ENCODE assay signal across 16 cellular contexts in the genomic region with DNA sequence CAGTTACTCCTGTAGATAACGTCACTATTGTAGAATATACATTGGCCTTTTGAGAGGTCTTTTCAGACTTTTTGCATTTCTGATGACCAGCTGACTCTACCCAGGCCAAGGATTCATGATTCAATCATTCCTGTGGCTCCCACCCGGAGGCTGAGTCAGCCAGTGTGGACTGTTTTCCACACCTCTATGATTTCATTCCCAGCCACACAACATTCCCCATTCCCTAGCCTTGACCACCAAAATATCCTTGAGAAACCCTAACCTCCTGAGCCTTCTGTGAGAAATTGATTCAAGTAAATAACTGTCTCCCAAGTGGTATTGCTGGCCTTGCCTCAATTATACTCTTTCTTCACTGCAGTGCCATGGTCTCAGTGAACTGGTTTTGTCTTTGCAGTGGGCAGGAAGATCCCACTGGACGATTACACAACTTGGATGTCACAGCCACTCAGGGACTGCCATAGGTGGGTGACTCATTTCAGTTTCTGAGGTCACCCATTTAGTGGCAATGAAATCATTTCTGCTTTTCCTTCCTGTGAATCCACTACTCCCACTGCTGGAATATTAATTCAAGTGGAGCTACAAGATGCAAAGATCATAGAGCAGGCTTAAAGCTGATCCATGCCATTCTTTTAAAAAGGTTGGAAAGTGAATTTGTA.
DNase-seq lines count a peak whose midpoint lies in the region; ATAC-seq and TF ChIP-seq lines count a peak whose summit lies in the region.
"Had no signal": no experiment of that assay in that cellular context is flagged by ENCODE, and none has a peak within 500 bp of the region (broad histone marks: within the 10 kb centered on the region; RNA-seq: fewer than 3 reads in every experiment).

No MANE protein-coding gene starts in this region.

- H3K27me3 ChIP-seq in RWPE2 (ENCODE audit: insufficient read depth, poor library complexity, severe bottlenecking) (no peaks in the 10 kb centered on the region), H9 (ENCODE audit: insufficient read depth, low read length) (no peaks in the 10 kb centered on the region)
- H3K27me3 ChIP-seq: transverse colon had no signal

- peaks cover 6% of the 10 kb centered on the region in 2 experiments for H3K4me1 Mint-ChIP-seq in H9
- no peaks in the 10 kb centered on the region for H3K4me1 Mint-ChIP-seq in activated T-cell treated with anti-CD3 and anti-CD28 coated beads, Interleukin-2, amount 50 U/mL, for 24 hours (ENCODE audit: low read depth)

- no peak overlapping the region for H3K4me3 Mint-ChIP-seq in H9
- no peak overlapping the region for H3K4me3 Mint-ChIP-seq in activated T-cell treated with anti-CD3 and anti-CD28 coated beads, Interleukin-2, amount 50 U/mL, for 24 hours

- no peak for TF ChIP-seq CTCF in RWPE2 (IDR thresholded peaks at IDR 0.05; ENCODE audit: poor library complexity, severe bottlenecking)
- no peak for TF ChIP-seq CTCF in H9 (conservative IDR thresholded peaks at IDR 0.05)

- no peak overlapping the region for H3K4me2 ChIP-seq in H9 (ENCODE audit: insufficient read depth, insufficient read length, low read length)

- no peaks in the 10 kb centered on the region for H3K9me3 ChIP-seq in RWPE2 (ENCODE audit: severe bottlenecking)
- no peaks in the 10 kb centered on the region for H3K9me3 ChIP-seq in H9 (ENCODE audit: control insufficient read depth, low read depth, low read length)
- H3K9me3 ChIP-seq: psoas muscle, transverse colon had no signal

- H3K4ac ChIP-seq in H9 (ENCODE audit: low read depth, low read length) = no peak overlapping the region

- H3K4me3 ChIP-seq in RWPE2 (ENCODE audit: severe bottlenecking) (no peak overlapping the region), skeletal muscle cell (ENCODE audit: low read depth, low read length) (no peak overlapping the region)
- H3K4me3 ChIP-seq: lung, psoas muscle, transverse colon had no signal

- no peak overlapping the region for H3K18ac ChIP-seq in H9 (ENCODE audit: insufficient read length, low read depth, low read length)

- H3K4me1 ChIP-seq in RWPE2 (ENCODE audit: insufficient read depth, poor library complexity, severe bottlenecking) (no peaks in the 10 kb centered on the region), H9 (ENCODE audit: insufficient read depth, low read length) (no peaks in the 10 kb centered on the region)
- H3K4me1 ChIP-seq: psoas muscle, transverse colon had no signal

- DNase-seq in DMS53 (lab: John Stamatoyannopoulos, UW) (peak; percentile 19), DMS53 treated with DMSO at 0.1 percent for 48 hours (lab: John Stamatoyannopoulos, UW; ENCODE audit: unreplicated experiment) (no peak), RWPE2 (ENCODE audit: low spot score) (no peak), fibroblast of gingiva (ENCODE audit: low read depth) (peak; percentile 21), skeletal muscle cell (ENCODE audit: low read depth) (peak; percentile 97), H9 (no peak)
- DNase-seq in activated T-cell treated with anti-CD3 and anti-CD28 coated beads, Interleukin-2, amount 50 U/mL, for 24 hours = no peak
- DNase-seq: amygdala, foreskin fibroblast, H7, NCI-H774, psoas muscle, transverse colon had no signal

- H2BK20ac ChIP-seq in H9 (ENCODE audit: low read depth, low read length, poor library complexity, severe bottlenecking) = no peak overlapping the region

- no peak overlapping the region for H3K14ac ChIP-seq in H9 (ENCODE audit: insufficient read depth, low read length)

- H2BK5ac ChIP-seq in H9 (ENCODE audit: insufficient read length, low read length) = no peak overlapping the region

- no peaks in the 10 kb centered on the region for H3K36me3 ChIP-seq in RWPE2 (ENCODE audit: low read depth)
- H3K36me3 ChIP-seq: transverse colon had no signal

- no peak overlapping the region for H2AK5ac ChIP-seq in H9 (ENCODE audit: insufficient read length, low read length)

- no peaks in the 10 kb centered on the region for H3K79me2 ChIP-seq in H9 (ENCODE audit: insufficient read depth, low read length)

- H3T11ph ChIP-seq in H9 (ENCODE audit: low read length) = no peak overlapping the region

- no peak overlapping the region for H2BK15ac ChIP-seq in H9 (ENCODE audit: low read depth, low read length)

- no peak overlapping the region for H4K8ac ChIP-seq in H9 (replicated peaks; ENCODE audit: insufficient read length, low read depth, low read length)

- H3K27ac Mint-ChIP-seq in H9 = no peak overlapping the region
- no peak overlapping the region for H3K27ac Mint-ChIP-seq in activated T-cell treated with anti-CD3 and anti-CD28 coated beads, Interleukin-2, amount 50 U/mL, for 24 hours

- H2AFZ ChIP-seq in H9 (ENCODE audit: low read length) = no peak overlapping the region

- H3K23ac ChIP-seq in H9 (ENCODE audit: insufficient read length, low read depth, low read length) = no peak overlapping the region

- no peak overlapping the region for H4K91ac ChIP-seq in H9 (ENCODE audit: insufficient read length, low read depth, low read length)

- no peak overlapping the region for H2BK12ac ChIP-seq in H9 (ENCODE audit: insufficient read length, low read depth, low read length)

- H2BK120ac ChIP-seq in H9 (ENCODE audit: low read depth, low read length, poor library complexity, severe bottlenecking) = no peak overlapping the region

- no peaks in the 10 kb centered on the region for H4K20me1 ChIP-seq in H9 (ENCODE audit: control insufficient read depth, insufficient read depth, insufficient read length)

- H4K5ac ChIP-seq in H9 (ENCODE audit: insufficient read length, low read depth, low read length) = no peak overlapping the region

- no peak overlapping the region for H3K56ac ChIP-seq in H9 (ENCODE audit: insufficient read length, low read depth, low read length)

- H3K9ac ChIP-seq in H9 (ENCODE audit: extremely low read depth, insufficient read length, low read length) = no peak overlapping the region

- no peaks in the 10 kb centered on the region for H3K79me1 ChIP-seq in H9 (ENCODE audit: insufficient read depth, low read depth, low read length, poor library complexity, severe bottlenecking)

- H3K9me3 Mint-ChIP-seq in H9 = no peaks in the 10 kb centered on the region
- H3K9me3 Mint-ChIP-seq in activated T-cell treated with anti-CD3 and anti-CD28 coated beads, Interleukin-2, amount 50 U/mL, for 24 hours = peaks cover 6% of the 10 kb centered on the region

- ATAC-seq in RWPE2 (ENCODE audit: low read depth) (peak; percentile 61), GM18511 (IDR thresholded peaks at IDR 0.05; ENCODE audit: unreplicated experiment) (no peak)
- ATAC-seq: psoas muscle had no signal

- H3K23me2 ChIP-seq in H9 (ENCODE audit: insufficient read length, low read depth, low read length, poor library complexity, severe bottlenecking) = no peaks in the 10 kb centered on the region

- WGBS in H9 (ENCODE audit: extremely low coverage, insufficient read length, low lambda C conversion rate) = no CpG with 5 or more reads among the region's 3 CpGs

- no peak overlapping the region for H3K27ac ChIP-seq in RWPE2 (ENCODE audit: poor library complexity, severe bottlenecking)
- H3K27ac ChIP-seq in H9 (ENCODE audit: insufficient read length, low read depth, low read length) = no peak overlapping the region
- H3K27ac ChIP-seq: 22Rv1, psoas muscle, transverse colon had no signal

- H3K36me3 Mint-ChIP-seq in H9 (ENCODE audit: insufficient read depth in 1 of 3, low read depth in 3 of 3) = no peaks in the 10 kb centered on the region
- H3K36me3 Mint-ChIP-seq in activated T-cell treated with anti-CD3 and anti-CD28 coated beads, Interleukin-2, amount 50 U/mL, for 24 hours (ENCODE audit: low read depth) = no peaks in the 10 kb centered on the region

- no peaks in the 10 kb centered on the region for H3K27me3 Mint-ChIP-seq in H9 (ENCODE audit: low read depth)
- no peaks in the 10 kb centered on the region for H3K27me3 Mint-ChIP-seq in activated T-cell treated with anti-CD3 and anti-CD28 coated beads, Interleukin-2, amount 50 U/mL, for 24 hours

Comparison
In these comparisons a context has a peak if more than half of its experiments do, and no peak if none do; other contexts are left out.
1. DNase-seq: peak in DMS53 (single experiment), fibroblast of gingiva (single experiment) and skeletal muscle cell (single experiment); none in DMS53 treated with DMSO at 0.1 percent for 48 hours (single experiment), RWPE2 (single experiment), H9 (single experiment) and activated T-cell treated with anti-CD3 and anti-CD28 coated beads, Interleukin-2, amount 50 U/mL, for 24 hours (single experiment).